ENCODE assay signal across 11 cellular contexts in genomic region chr12:851343-851742, GRCh38.
DNase-seq lines count a peak whose midpoint lies in the region; TF ChIP-seq lines count a peak whose summit lies in the region.
"Had no signal": no experiment of that assay in that cellular context is flagged by ENCODE, and none has a peak within 500 bp of the region (broad histone marks: within the 10 kb centered on the region; RNA-seq: fewer than 3 reads in every experiment).

No MANE protein-coding gene starts in this region.

- DNase-seq in EH (ENCODE audit: low read depth): peak; percentile 47
- no peak for DNase-seq in SK-N-MC (ENCODE audit: low read depth, low spot score)
- DNase-seq in retinal pigment epithelial cell (ENCODE audit: low read depth): peak; percentile 39
- no peak for DNase-seq in T-helper 2 cell
- no peak for DNase-seq in superior temporal gyrus (ENCODE audit: extremely low spot score)
- DNase-seq in nucleus accumbens (lab: John Stamatoyannopoulos, UW): no peak
- no peak for DNase-seq in head of caudate nucleus
- DNase-seq: DMS 273 treated with DMSO at 0.1 percent for 48 hours, NCI-H1417, right cardiac atrium had no signal

- H3K27ac ChIP-seq in SK-N-MC (0 out of 2 replicates have a peak overlapping the region, but pooled peaks have one; percentile 11), esophagus (ENCODE audit: low read depth in 2 of 2, low read length in 1 of 2) (peak overlapping the region; percentile 65 to 72)

- no peaks in the 10 kb centered on the region for H3K27me3 ChIP-seq in esophagus (ENCODE audit: control insufficient read depth in 1 of 2, insufficient read depth in 2 of 2, low read length in 2 of 2)

- H3K36me3 ChIP-seq in SK-N-MC (ENCODE audit: insufficient read depth, low read length) (0 out of 2 replicates have a peak, but pooled peaks cover 4% of the 10 kb centered on the region), esophagus (ENCODE audit: control insufficient read depth in 2 of 2, insufficient read depth in 2 of 2, low read length in 1 of 2) (no peaks in the 10 kb centered on the region)

- H3K4me3 ChIP-seq in SK-N-MC (no peak overlapping the region), esophagus (ENCODE audit: low read depth in 1 of 2, low read length in 2 of 2) (peak overlapping the region in 1 of 2 donors; percentile 22), retinal pigment epithelial cell (ENCODE audit: low read length) (no peak overlapping the region)

- no peak overlapping the region for H3K9ac ChIP-seq in SK-N-MC (ENCODE audit: insufficient read length)

- no peaks in the 10 kb centered on the region for H3K9me3 ChIP-seq in SK-N-MC (ENCODE audit: low read depth, low read length)
- H3K9me3 ChIP-seq in esophagus (ENCODE audit: control insufficient read depth in 2 of 2, insufficient read depth in 1 of 2, low read depth in 1 of 2, low read length in 1 of 2): no peaks in the 10 kb centered on the region

- intact Hi-C loops in head of caudate nucleus (cut with DNase I): no loop called here

- WGBS in esophagus, 2 donors: 73 to 78% methylated on average over 1 of the region's 1 CpG

- TF ChIP-seq CTCF in retinal pigment epithelial cell (conservative IDR thresholded peaks at IDR 0.05; ENCODE audit: low read depth, low read length): no peak

- peaks cover 3 to 5% of the 10 kb centered on the region in 2 donors for H3K4me1 ChIP-seq in esophagus (ENCODE audit: control insufficient read depth in 2 of 2, insufficient read depth in 2 of 2, low read length in 1 of 2)

Comparison
In these comparisons a context has a peak if more than half of its experiments do, and no peak if none do; other contexts are left out.
1. DNase-seq: peak in EH (single experiment) and retinal pigment epithelial cell (single experiment); none in SK-N-MC (single experiment), T-helper 2 cell (0 of 5), superior temporal gyrus (single experiment), nucleus accumbens (0 of 56) and head of caudate nucleus (0 of 42).